ENCODE assay signal across 12 cellular contexts in the genomic region with DNA sequence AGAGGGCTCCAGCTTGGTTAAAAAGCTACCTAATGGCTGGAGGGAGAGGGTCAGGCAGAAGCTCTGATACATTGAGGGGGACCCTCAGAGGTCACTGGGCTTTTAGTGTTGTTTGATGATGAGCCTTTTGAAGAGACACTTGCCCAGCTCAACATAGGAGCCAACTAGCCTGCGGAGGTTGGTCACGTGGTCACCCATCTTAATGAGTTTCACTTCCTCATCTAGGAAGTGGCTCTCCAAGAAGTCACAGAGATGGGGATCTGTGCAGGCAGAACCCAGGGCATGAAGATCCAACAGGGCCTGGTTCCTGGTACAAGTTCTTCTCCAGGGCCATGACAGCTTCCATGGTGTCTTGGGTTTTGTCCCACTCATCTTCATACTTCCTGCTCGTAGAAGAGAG. TPM values are rescaled to one million over a fixed set of nuclear protein-coding genes. Genes with fewer than 3 reads are reported as not detected.
A peak's percentile ranks its signal among the peaks of the same experiment; 100 is the strongest.
DNase-seq lines count a peak whose midpoint lies in the region; ATAC-seq and TF ChIP-seq lines count a peak whose summit lies in the region.
"Had no signal": no experiment of that assay in that cellular context is flagged by ENCODE, and none has a peak within 500 bp of the region (broad histone marks: within the 10 kb centered on the region; RNA-seq: fewer than 3 reads in every experiment).

No MANE protein-coding gene starts in this region.

- intact Hi-C loops in left lung (cut with DNase I), result no loop called here
- intact Hi-C loops in activated naive CD4-positive, alpha-beta T cell treated with anti-CD3 and anti-CD28 coated beads for 36 hours (cut with micrococcal nuclease), result no loop called here

- no peak overlapping the region for H3K4me3 ChIP-seq in left lung

- no peak for TF ChIP-seq CTCF in left lung (IDR thresholded peaks at IDR 0.05)

- CTCF ChIA-PET in activated naive CD4-positive, alpha-beta T cell treated with anti-CD3 and anti-CD28 coated beads for 36 hours (lab: Charles Lee), result no interaction called here

- H3K4me3 Mint-ChIP-seq in activated naive CD4-positive, alpha-beta T cell treated with anti-CD3 and anti-CD28 coated beads for 36 hours, result no peak overlapping the region
- H3K4me3 Mint-ChIP-seq: neural crest cell had no signal

- DNase-seq in left lung (peak in 1 of 2 donors; percentile 43), NCI-H510A treated with DMSO at 0.1 percent for 48 hours (lab: John Stamatoyannopoulos, UW) (no peak), cortex of kidney (lab: John Stamatoyannopoulos, UW) (no peak), mesenteric fat pad (ENCODE audit: low spot score) (no peak)
- DNase-seq in activated naive CD4-positive, alpha-beta T cell treated with anti-CD3 and anti-CD28 coated beads for 36 hours, result no peak
- DNase-seq: DMS79 treated with DMSO at 0.1 percent for 48 hours; NCI-H1694; stimulated activated CD4-positive, alpha-beta T cell treated with anti-CD3 and anti-CD28 coated beads, Interleukin-2, amount 100 ng/mL, for 48 hours had no signal

- no peaks in the 10 kb centered on the region for H3K9me3 ChIP-seq in left lung

- H3K27me3 ChIP-seq in left lung, result no peaks in the 10 kb centered on the region

- H3K36me3 ChIP-seq in left lung, result peaks cover 9 to 92% of the 10 kb centered on the region in 2 donors

- H3K27ac ChIP-seq in left lung, result no peak overlapping the region

- H3K27ac Mint-ChIP-seq in activated naive CD4-positive, alpha-beta T cell treated with anti-CD3 and anti-CD28 coated beads for 36 hours, result no peak overlapping the region

- H3K4me1 ChIP-seq in left lung, result no peaks in the 10 kb centered on the region

- H3K9me3 Mint-ChIP-seq in activated naive CD4-positive, alpha-beta T cell treated with anti-CD3 and anti-CD28 coated beads for 36 hours, result no peaks in the 10 kb centered on the region
- H3K9me3 Mint-ChIP-seq: neural crest cell had no signal

- ATAC-seq in GM18867 (IDR thresholded peaks at IDR 0.05; ENCODE audit: unreplicated experiment), result peak; percentile 76
- ATAC-seq in GM21825 (IDR thresholded peaks at IDR 0.05; ENCODE audit: unreplicated experiment), result peak; percentile 83
- ATAC-seq in HG03571 (IDR thresholded peaks at IDR 0.05; ENCODE audit: unreplicated experiment), result peak; percentile 82
- peak; percentile 45 for ATAC-seq in left lung

- H3K4me1 Mint-ChIP-seq in activated naive CD4-positive, alpha-beta T cell treated with anti-CD3 and anti-CD28 coated beads for 36 hours (ENCODE audit: low read depth), result peaks cover 8% of the 10 kb centered on the region
- H3K4me1 Mint-ChIP-seq: neural crest cell had no signal

- H3K27me3 Mint-ChIP-seq in activated naive CD4-positive, alpha-beta T cell treated with anti-CD3 and anti-CD28 coated beads for 36 hours (ENCODE audit: low read depth), result no peaks in the 10 kb centered on the region

- H3K36me3 Mint-ChIP-seq in activated naive CD4-positive, alpha-beta T cell treated with anti-CD3 and anti-CD28 coated beads for 36 hours (ENCODE audit: low read depth), result peaks cover 34% of the 10 kb centered on the region

RNA-seq across cellular contexts. Expression of a gene that starts 33.4 kb away (rescaled TPM):
- total RNA-seq in left lung (100 to 1,000 TPM in 1 of 2 donors, 10 to 100 TPM in 1; 74.5 to 105 TPM), mesenteric fat pad (113 TPM)
- 100 to 1,000 TPM; 254 to 257 TPM for total RNA-seq in activated naive CD4-positive, alpha-beta T cell treated with anti-CD3 and anti-CD28 coated beads for 36 hours
